ENCODE assay signal across 9 cellular contexts in the genomic region with DNA sequence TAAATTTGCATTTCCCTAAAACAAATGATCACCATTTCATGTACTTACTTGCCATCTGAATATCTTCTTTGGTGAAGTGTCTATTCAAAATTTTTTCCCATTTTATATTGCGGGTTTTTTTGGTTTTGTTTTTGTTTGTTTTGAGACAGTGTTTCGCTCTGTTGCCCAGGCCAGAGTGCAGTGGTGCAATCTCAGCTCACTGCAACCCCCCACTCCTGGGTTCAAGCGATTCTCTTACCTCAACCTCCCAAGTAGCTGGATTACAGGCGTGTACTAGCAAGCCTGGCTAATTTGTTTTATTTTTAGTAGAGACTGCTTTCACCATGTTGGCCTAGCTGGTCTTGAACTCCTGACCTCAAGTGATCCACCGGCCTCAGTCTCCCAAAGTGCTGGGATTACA.
"Had no signal": no experiment of that assay in that cellular context is flagged by ENCODE, and none has a peak within 500 bp of the region (broad histone marks: within the 10 kb centered on the region; RNA-seq: fewer than 3 reads in every experiment).

No MANE protein-coding gene starts in this region.

- H3K27ac Mint-ChIP-seq: GM23338, HFFc6 had no signal

- H3K4me3 ChIP-seq: GM23248, GM23338, HAP-1 had no signal

- H3K9ac ChIP-seq: GM23248 had no signal

- H3K9me3 ChIP-seq: HAP-1 had no signal

- FAIRE-seq: H1, H54 had no signal

- ATAC-seq: GM23338 had no signal

- H3K27ac ChIP-seq: GM23248 had no signal

- H2AFZ ChIP-seq: GM23248 had no signal

- H3K36me3 ChIP-seq: HAP-1 had no signal

- DNase-seq: GM23248, GOT3, H7, H9, HFFc6 had no signal

- H3K4me3 Mint-ChIP-seq: GM23338, H9, HFFc6 had no signal

- H3K9me3 Mint-ChIP-seq: GM23338, H9, HFFc6 had no signal

- H3K4me2 ChIP-seq: GM23338 had no signal
